15 cellular contexts compared by ENCODE assay signal in the genomic region with DNA sequence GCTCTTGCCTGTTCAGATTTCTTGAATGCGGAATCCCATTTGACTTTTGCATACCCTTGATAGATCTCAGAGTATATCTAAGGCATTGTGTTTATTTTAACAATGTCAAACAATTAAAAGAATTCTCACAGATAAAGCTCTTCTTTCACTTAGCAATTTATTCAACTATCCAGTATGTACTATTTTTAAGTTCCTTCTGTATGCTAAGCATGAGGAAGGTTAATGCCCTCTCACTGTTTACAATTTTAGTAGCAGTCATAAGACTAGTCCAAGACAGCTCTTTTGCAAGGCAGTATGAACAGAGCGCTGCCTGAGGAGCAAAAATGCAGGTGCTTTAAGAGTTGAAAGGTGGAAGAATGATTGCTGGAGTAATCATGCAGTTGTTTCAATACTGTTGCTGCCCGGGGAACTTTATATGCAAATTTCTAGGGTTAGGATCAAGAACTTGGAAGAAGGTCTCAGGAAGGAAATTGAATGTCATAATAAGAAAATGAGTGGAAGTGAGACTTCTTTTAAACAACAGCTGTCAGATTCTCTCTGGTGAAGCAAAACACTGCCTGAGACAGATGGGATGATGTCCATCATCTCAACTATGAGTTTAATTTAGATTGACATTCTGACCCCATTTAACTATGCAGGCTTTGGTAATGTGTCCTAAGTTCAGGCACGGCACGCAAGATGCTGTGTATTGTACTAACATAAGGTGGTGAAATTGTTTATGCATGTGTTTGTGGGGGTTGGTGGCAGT.
DNase-seq lines count a peak whose midpoint lies in the region; ATAC-seq, FAIRE-seq and TF ChIP-seq lines count a peak whose summit lies in the region.
"Had no signal": no experiment of that assay in that cellular context is flagged by ENCODE, and none has a peak within 500 bp of the region (broad histone marks: within the 10 kb centered on the region; RNA-seq: fewer than 3 reads in every experiment).

No MANE protein-coding gene starts in this region.

- POLR2A ChIA-PET in K562 (lab: Yijun Ruan, JAX), result interaction anchor here (0.6 kb wide), 1 partner anchor 683 kb away, joined by 3 read pairs; no protein-coding TSS in a partner anchor
- POLR2A ChIA-PET in activated CD8-positive, alpha-beta T cell treated with anti-CD3 and anti-CD28 coated beads for 36 hours (lab: Charles Lee), result no interaction called here

- H3K79me2 ChIP-seq in K562 (ENCODE audit: control insufficient read depth, insufficient read depth, low read length), result no peaks in the 10 kb centered on the region

- intact Hi-C loops in Right ventricle myocardium superior (cut with DNase I), result no loop called here
- intact Hi-C loops in Right ventricle myocardium inferior (cut with DNase I), result no loop called here
- intact Hi-C loops in K562 (cut with micrococcal nuclease), result no loop called here
- intact Hi-C loops in activated CD8-positive, alpha-beta T cell treated with anti-CD3 and anti-CD28 coated beads for 36 hours (cut with micrococcal nuclease), result no loop called here
- intact Hi-C loops in tibial artery (cut with DNase I; ENCODE audit: low total_unique reads), result no loop called here

- 0 out of 2 replicates have a peak overlapping the region, but pooled peaks have one; percentile 58 for H2AFZ ChIP-seq in K562 (ENCODE audit: low read depth, low read length)

- TF ChIP-seq CTCF in K562 (IDR thresholded peaks at IDR 0.05 in 2 of 3, conservative IDR thresholded peaks at IDR 0.05 in 1 of 3; ENCODE audit: insufficient read depth in 2 of 3, low read depth in 1 of 3, low read length in 3 of 3), result no peak
- no peak for TF ChIP-seq CTCF in activated CD8-positive, alpha-beta T cell treated with anti-CD3 and anti-CD28 coated beads for 36 hours (IDR thresholded peaks at IDR 0.05)
- TF ChIP-seq CTCF in tibial artery (IDR thresholded peaks at IDR 0.05), result no peak

- H3K36me3 ChIP-seq in K562 (ENCODE audit: control insufficient read depth, insufficient read depth, low read length), result no peaks in the 10 kb centered on the region
- no peaks in the 10 kb centered on the region for H3K36me3 ChIP-seq in tibial artery

- ATAC-seq in Right ventricle myocardium superior (ENCODE audit: poor library complexity) (peak; percentile 27), Right ventricle myocardium inferior (no peak), K562 (no peak), left lobe of liver (peak; percentile 29), GM19035 (IDR thresholded peaks at IDR 0.05; ENCODE audit: unreplicated experiment) (no peak)
- no peak for ATAC-seq in activated CD8-positive, alpha-beta T cell treated with anti-CD3 and anti-CD28 coated beads for 36 hours
- ATAC-seq in activated T-cell treated with anti-CD3 and anti-CD28 coated beads, Interleukin-2, amount 50 U/mL, for 72 hours (replicated peaks in 1 of 2), result no peak

- H3K27me3 Mint-ChIP-seq in activated CD8-positive, alpha-beta T cell treated with anti-CD3 and anti-CD28 coated beads for 36 hours, result no peaks in the 10 kb centered on the region
- H3K27me3 Mint-ChIP-seq in activated T-cell treated with anti-CD3 and anti-CD28 coated beads, Interleukin-2, amount 50 U/mL, for 72 hours (ENCODE audit: low read depth), result no peaks in the 10 kb centered on the region

- no TSS peak for BruUV-seq in K562 (replicated peaks; lab: Mats Ljungman, UMichigan)

- H3K4me2 ChIP-seq in K562 (ENCODE audit: insufficient read depth, low read length), result no peak overlapping the region
- H3K4me2 ChIP-seq: SK-N-SH had no signal

- H3K27ac Mint-ChIP-seq in activated CD8-positive, alpha-beta T cell treated with anti-CD3 and anti-CD28 coated beads for 36 hours, result no peak overlapping the region
- H3K27ac Mint-ChIP-seq in activated T-cell treated with anti-CD3 and anti-CD28 coated beads, Interleukin-2, amount 50 U/mL, for 72 hours, result no peak overlapping the region

- H3K4me3 ChIP-seq in K562 (no peak overlapping the region), tibial artery (no peak overlapping the region)

- no peaks in the 10 kb centered on the region for H3K4me1 ChIP-seq in K562 (replicated peaks in 1 of 2; ENCODE audit: control insufficient read depth in 2 of 2, insufficient read depth in 2 of 2, low read length in 2 of 2)
- peaks cover 0 to 8% (median 0%) of the 10 kb centered on the region in 4 donors for H3K4me1 ChIP-seq in tibial artery

- H3K9ac ChIP-seq in K562 (ENCODE audit: insufficient read depth in 1 of 2, low read depth in 2 of 2, low read length in 2 of 2), result no peak overlapping the region
- H3K9ac ChIP-seq: SK-N-SH had no signal

- H3K4me3 Mint-ChIP-seq in activated CD8-positive, alpha-beta T cell treated with anti-CD3 and anti-CD28 coated beads for 36 hours, result no peak overlapping the region
- H3K4me3 Mint-ChIP-seq in activated T-cell treated with anti-CD3 and anti-CD28 coated beads, Interleukin-2, amount 50 U/mL, for 72 hours, result no peak overlapping the region

- no peak for TF ChIP-seq POLR2A in K562 (conservative IDR thresholded peaks at IDR 0.05)

- H4K20me1 ChIP-seq in K562 (replicated peaks; ENCODE audit: control insufficient read depth, insufficient read depth, low read length), result no peaks in the 10 kb centered on the region

- no peak for TF ChIP-seq RAD21 in K562 (CRISPR knock-in tag; conservative IDR thresholded peaks at IDR 0.05 in 1 of 2, IDR thresholded peaks at IDR 0.05 in 1 of 2)

- TF ChIP-seq EP300 in K562 (IDR thresholded peaks at IDR 0.05; ENCODE audit: low read length), result no peak

- DNase-seq in Right ventricle myocardium superior, result no peak
- DNase-seq in Right ventricle myocardium inferior (ENCODE audit: missing footprints), result no peak
- no peak for DNase-seq in K562 (ENCODE audit: extremely low read depth in 1 of 4, low spot score in 3 of 4)
- DNase-seq in left lobe of liver (ENCODE audit: low spot score), result no peak
- no peak for DNase-seq in activated CD8-positive, alpha-beta T cell treated with anti-CD3 and anti-CD28 coated beads for 36 hours
- no peak for DNase-seq in tibial artery
- DNase-seq in activated T-cell treated with anti-CD3 and anti-CD28 coated beads, Interleukin-2, amount 50 U/mL, for 72 hours, result no peak
- DNase-seq: H7, MV-4-11, NCI-H1417 treated with DMSO at 0.1 percent for 48 hours, NCI-H2081, NCI-H510A treated with DMSO at 0.1 percent for 48 hours, SK-N-SH had no signal

- in situ Hi-C loops in K562 (cut with MboI), result no loop called here

- no peaks in the 10 kb centered on the region for H3K9me1 ChIP-seq in K562 (ENCODE audit: control insufficient read depth, insufficient read depth, low read length)

- no peaks in the 10 kb centered on the region for H3K36me3 Mint-ChIP-seq in activated CD8-positive, alpha-beta T cell treated with anti-CD3 and anti-CD28 coated beads for 36 hours (ENCODE audit: low read depth)
- no peaks in the 10 kb centered on the region for H3K36me3 Mint-ChIP-seq in activated T-cell treated with anti-CD3 and anti-CD28 coated beads, Interleukin-2, amount 50 U/mL, for 72 hours (ENCODE audit: insufficient read depth in 2 of 2)

- no peaks in the 10 kb centered on the region for H3K9me3 Mint-ChIP-seq in activated CD8-positive, alpha-beta T cell treated with anti-CD3 and anti-CD28 coated beads for 36 hours
- H3K9me3 Mint-ChIP-seq in activated T-cell treated with anti-CD3 and anti-CD28 coated beads, Interleukin-2, amount 50 U/mL, for 72 hours, result no peaks in the 10 kb centered on the region

- FAIRE-seq in K562 (lab: Jason Lieb, UNC), result no peak

- H3K9me3 ChIP-seq in K562 (replicated peaks; ENCODE audit: control insufficient read depth, insufficient read depth, low read depth, low read length), result no peaks in the 10 kb centered on the region
- no peaks in the 10 kb centered on the region for H3K9me3 ChIP-seq in tibial artery
- H3K9me3 ChIP-seq: SK-N-SH had no signal

- no peaks in the 10 kb centered on the region for H3K4me1 Mint-ChIP-seq in activated CD8-positive, alpha-beta T cell treated with anti-CD3 and anti-CD28 coated beads for 36 hours (ENCODE audit: low read depth)
- no peaks in the 10 kb centered on the region for H3K4me1 Mint-ChIP-seq in activated T-cell treated with anti-CD3 and anti-CD28 coated beads, Interleukin-2, amount 50 U/mL, for 72 hours (ENCODE audit: low read depth)

- H3K27me3 ChIP-seq in K562 (ENCODE audit: control insufficient read depth in 2 of 2, insufficient read depth in 2 of 2, low read length in 2 of 2) (no peaks in the 10 kb centered on the region), tibial artery (no peaks in the 10 kb centered on the region)

- 33% methylated on average over 5 of the region's 5 CpGs for WGBS in K562 (ENCODE audit: insufficient coverage, low coverage, missing lambda C conversion rate)

- H3K27ac ChIP-seq in K562 (ENCODE audit: extremely low read depth, low read depth, low read length), result no peak overlapping the region
- H3K27ac ChIP-seq in tibial artery, result no peak overlapping the region
- H3K27ac ChIP-seq: C4-2B had no signal

- CTCF ChIA-PET in K562 (lab: Yijun Ruan, JAX; ENCODE audit: low intra/inter-chr PET ratio), result no interaction called here
- CTCF ChIA-PET in activated CD8-positive, alpha-beta T cell treated with anti-CD3 and anti-CD28 coated beads for 36 hours (lab: Charles Lee), result no interaction called here

TF ChIP-seq in K562, 482 proteins besides CTCF, POLR2A, EP300 and RAD21:
- TF ChIP-seq ZNF347 (CRISPR knock-in tag; IDR thresholded peaks at IDR 0.05; ENCODE audit: low read depth), result no peak
- TF ChIP-seq, protein P1, sequence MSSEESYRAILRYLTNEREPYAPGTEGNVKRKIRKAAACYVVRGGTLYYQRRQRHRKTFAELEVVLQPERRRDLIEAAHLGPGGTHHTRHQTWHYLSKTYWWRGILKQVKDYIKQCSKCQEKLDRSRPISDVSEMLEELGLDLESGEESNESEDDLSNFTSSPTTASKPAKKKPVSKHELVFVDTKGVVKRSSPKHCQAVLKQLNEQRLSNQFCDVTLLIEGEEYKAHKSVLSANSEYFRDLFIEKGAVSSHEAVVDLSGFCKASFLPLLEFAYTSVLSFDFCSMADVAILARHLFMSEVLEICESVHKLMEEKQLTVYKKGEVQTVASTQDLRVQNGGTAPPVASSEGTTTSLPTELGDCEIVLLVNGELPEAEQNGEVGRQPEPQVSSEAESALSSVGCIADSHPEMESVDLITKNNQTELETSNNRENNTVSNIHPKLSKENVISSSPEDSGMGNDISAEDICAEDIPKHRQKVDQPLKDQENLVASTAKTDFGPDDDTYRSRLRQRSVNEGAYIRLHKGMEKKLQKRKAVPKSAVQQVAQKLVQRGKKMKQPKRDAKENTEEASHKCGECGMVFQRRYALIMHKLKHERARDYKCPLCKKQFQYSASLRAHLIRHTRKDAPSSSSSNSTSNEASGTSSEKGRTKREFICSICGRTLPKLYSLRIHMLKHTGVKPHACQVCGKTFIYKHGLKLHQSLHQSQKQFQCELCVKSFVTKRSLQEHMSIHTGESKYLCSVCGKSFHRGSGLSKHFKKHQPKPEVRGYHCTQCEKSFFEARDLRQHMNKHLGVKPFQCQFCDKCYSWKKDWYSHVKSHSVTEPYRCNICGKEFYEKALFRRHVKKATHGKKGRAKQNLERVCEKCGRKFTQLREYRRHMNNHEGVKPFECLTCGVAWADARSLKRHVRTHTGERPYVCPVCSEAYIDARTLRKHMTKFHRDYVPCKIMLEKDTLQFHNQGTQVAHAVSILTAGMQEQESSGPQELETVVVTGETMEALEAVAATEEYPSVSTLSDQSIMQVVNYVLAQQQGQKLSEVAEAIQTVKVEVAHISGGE (CRISPR knock-in tag; IDR thresholded peaks at IDR 0.05), result no peak

Comparison
In these comparisons a context has a peak if more than half of its experiments do, and no peak if none do; other contexts are left out.
1. ATAC-seq: peak in Right ventricle myocardium superior (single experiment) and left lobe of liver (single experiment); none in Right ventricle myocardium inferior (single experiment), K562 (single experiment), GM19035 (single experiment), activated CD8-positive, alpha-beta T cell treated with anti-CD3 and anti-CD28 coated beads for 36 hours (single experiment) and activated T-cell treated with anti-CD3 and anti-CD28 coated beads, Interleukin-2, amount 50 U/mL, for 72 hours (0 of 2).